ENCODE assay signal across 14 cellular contexts in genomic region chr7:17943006-17943405, GRCh38. TPM values are rescaled to one million over a fixed set of nuclear protein-coding genes. Genes with fewer than 3 reads are reported as not detected.
DNase-seq lines count a peak whose midpoint lies in the region; ATAC-seq and TF ChIP-seq lines count a peak whose summit lies in the region.
"Had no signal": no experiment of that assay in that cellular context is flagged by ENCODE, and none has a peak within 500 bp of the region (broad histone marks: within the 10 kb centered on the region; RNA-seq: fewer than 3 reads in every experiment).

No MANE protein-coding gene starts in this region.

- no peak for DNase-seq in activated B cell treated with CpG ODN at 0.5 μM for 24 hours
- no peak for DNase-seq in neural crest cell (ENCODE audit: low read depth, low spot score)
- no peak for DNase-seq in globus pallidus (ENCODE audit: low spot score)
- no peak for DNase-seq in NCI-H774 (lab: John Stamatoyannopoulos, UW)
- DNase-seq in C1 segment of cervical spinal cord (lab: John Stamatoyannopoulos, UW) = no peak
- DNase-seq: 8988T; ACHN; BE2C; Caco-2; Calu3; CD4-positive, alpha-beta T cell; CD8-positive, alpha-beta T cell; DMS79 treated with DMSO at 0.1 percent for 48 hours; GF-D8 had no signal

- POLR2A ChIA-PET in activated B cell treated with CpG ODN at 0.5 μM for 24 hours (lab: Charles Lee) = no interaction called here

- H3K4me1 Mint-ChIP-seq in activated B cell treated with CpG ODN at 0.5 μM for 24 hours (peaks cover 39% of the 10 kb centered on the region), neural crest cell (peaks cover 36% of the 10 kb centered on the region)

- CTCF ChIA-PET in activated B cell treated with CpG ODN at 0.5 μM for 24 hours (lab: Charles Lee) = no interaction called here

- ATAC-seq in activated B cell treated with CpG ODN at 0.5 μM for 24 hours (ENCODE audit: low read depth) = no peak
- ATAC-seq: CD8-positive, alpha-beta T cell had no signal

- TF ChIP-seq CTCF in activated B cell treated with CpG ODN at 0.5 μM for 24 hours (IDR thresholded peaks at IDR 0.05) = no peak
- TF ChIP-seq CTCF in neural crest cell (conservative IDR thresholded peaks at IDR 0.05) = no peak

- H3K36me3 Mint-ChIP-seq in activated B cell treated with CpG ODN at 0.5 μM for 24 hours (ENCODE audit: low read depth) (peaks cover 12% of the 10 kb centered on the region), neural crest cell (ENCODE audit: low read depth) (no peaks in the 10 kb centered on the region)

- no peaks in the 10 kb centered on the region for H3K27me3 Mint-ChIP-seq in activated B cell treated with CpG ODN at 0.5 μM for 24 hours
- no peaks in the 10 kb centered on the region for H3K27me3 Mint-ChIP-seq in neural crest cell (ENCODE audit: low read depth)
- H3K27me3 Mint-ChIP-seq: CD4-positive, alpha-beta T cell had no signal

- intact Hi-C loops in activated B cell treated with CpG ODN at 0.5 μM for 24 hours (cut with micrococcal nuclease) = loop anchor here (5.0 to 10.0 kb wide), 2 partner anchors 552 to 711 kb away; partner anchors contain the start of gene HDAC9

- H3K27ac Mint-ChIP-seq in activated B cell treated with CpG ODN at 0.5 μM for 24 hours (peak overlapping the region; percentile 16), neural crest cell (ENCODE audit: unreplicated experiment) (no peak overlapping the region)

- no peaks in the 10 kb centered on the region for H3K9me3 Mint-ChIP-seq in activated B cell treated with CpG ODN at 0.5 μM for 24 hours
- no peaks in the 10 kb centered on the region for H3K9me3 Mint-ChIP-seq in neural crest cell
- H3K9me3 Mint-ChIP-seq: CD4-positive, alpha-beta T cell; CD8-positive, alpha-beta T cell had no signal

- H3K4me3 Mint-ChIP-seq in activated B cell treated with CpG ODN at 0.5 μM for 24 hours = no peak overlapping the region
- peak overlapping the region; percentile 50 for H3K4me3 Mint-ChIP-seq in neural crest cell
- H3K4me3 Mint-ChIP-seq: CD8-positive, alpha-beta T cell had no signal

RNA-seq across cellular contexts. Expression of gene SNX13, which starts 2.7 kb away (rescaled TPM):
- total RNA-seq in activated B cell treated with CpG ODN at 0.5 μM for 24 hours = 40.0 and 46.5 TPM in 2 replicates
- 35.4 and 35.6 TPM in 2 replicates for total RNA-seq in neural crest cell
